ENCODE assay signal across 1 cellular context in genomic region chr6:44073612-44074382, GRCh38.
TF ChIP-seq lines count a peak whose summit lies in the region.

No MANE protein-coding gene starts in this region.

TF ChIP-seq in HepG2, 621 proteins besides CTCF, POLR2A, EP300 and RAD21 (continued from another document and continues in another):
- peak; percentile 32; the same call in 1 of the 2 replicates for TF ChIP-seq ZFP36L2 (CRISPR knock-in tag; IDR thresholded peaks at IDR 0.05)
- no peak for TF ChIP-seq ZNF10 (CRISPR knock-in tag; IDR thresholded peaks at IDR 0.05; ENCODE audit: borderline replicate concordance, low read depth)
- peak; percentile 75; the same call in 1 of the 2 replicates for TF ChIP-seq ZSCAN29 (CRISPR knock-in tag; conservative IDR thresholded peaks at IDR 0.05)
- 0 out of 2 replicates have a peak, but pooled peaks have one; percentile 50 for TF ChIP-seq ZNF792 (CRISPR knock-in tag; IDR thresholded peaks at IDR 0.05)
- peak; percentile 47; the same call in 1 of the 2 replicates for TF ChIP-seq ZBTB7B (CRISPR knock-in tag; IDR thresholded peaks at IDR 0.05)
- no peak for TF ChIP-seq KLF16 (CRISPR knock-in tag; IDR thresholded peaks at IDR 0.05)
- TF ChIP-seq, protein P1, sequence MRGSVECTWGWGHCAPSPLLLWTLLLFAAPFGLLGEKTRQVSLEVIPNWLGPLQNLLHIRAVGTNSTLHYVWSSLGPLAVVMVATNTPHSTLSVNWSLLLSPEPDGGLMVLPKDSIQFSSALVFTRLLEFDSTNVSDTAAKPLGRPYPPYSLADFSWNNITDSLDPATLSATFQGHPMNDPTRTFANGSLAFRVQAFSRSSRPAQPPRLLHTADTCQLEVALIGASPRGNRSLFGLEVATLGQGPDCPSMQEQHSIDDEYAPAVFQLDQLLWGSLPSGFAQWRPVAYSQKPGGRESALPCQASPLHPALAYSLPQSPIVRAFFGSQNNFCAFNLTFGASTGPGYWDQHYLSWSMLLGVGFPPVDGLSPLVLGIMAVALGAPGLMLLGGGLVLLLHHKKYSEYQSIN (CRISPR knock-in tag; IDR thresholded peaks at IDR 0.05; ENCODE audit: borderline replicate concordance): no peak
- no peak for TF ChIP-seq PHF21A (CRISPR knock-in tag; IDR thresholded peaks at IDR 0.05)
- TF ChIP-seq PAWR (CRISPR knock-in tag; IDR thresholded peaks at IDR 0.05; ENCODE audit: borderline replicate concordance): peak; percentile 94
- TF ChIP-seq GTF2F1 (IDR thresholded peaks at IDR 0.05; ENCODE audit: low read length): no peak
- no peak for TF ChIP-seq KDM6A (CRISPR knock-in tag; IDR thresholded peaks at IDR 0.05; ENCODE audit: low read depth)
- TF ChIP-seq ZNF672 (CRISPR knock-in tag; IDR thresholded peaks at IDR 0.05): no peak; the same call in 1 of the 2 replicates
- no peak for TF ChIP-seq WIZ (CRISPR knock-in tag; IDR thresholded peaks at IDR 0.05)
- TF ChIP-seq, protein P2, sequence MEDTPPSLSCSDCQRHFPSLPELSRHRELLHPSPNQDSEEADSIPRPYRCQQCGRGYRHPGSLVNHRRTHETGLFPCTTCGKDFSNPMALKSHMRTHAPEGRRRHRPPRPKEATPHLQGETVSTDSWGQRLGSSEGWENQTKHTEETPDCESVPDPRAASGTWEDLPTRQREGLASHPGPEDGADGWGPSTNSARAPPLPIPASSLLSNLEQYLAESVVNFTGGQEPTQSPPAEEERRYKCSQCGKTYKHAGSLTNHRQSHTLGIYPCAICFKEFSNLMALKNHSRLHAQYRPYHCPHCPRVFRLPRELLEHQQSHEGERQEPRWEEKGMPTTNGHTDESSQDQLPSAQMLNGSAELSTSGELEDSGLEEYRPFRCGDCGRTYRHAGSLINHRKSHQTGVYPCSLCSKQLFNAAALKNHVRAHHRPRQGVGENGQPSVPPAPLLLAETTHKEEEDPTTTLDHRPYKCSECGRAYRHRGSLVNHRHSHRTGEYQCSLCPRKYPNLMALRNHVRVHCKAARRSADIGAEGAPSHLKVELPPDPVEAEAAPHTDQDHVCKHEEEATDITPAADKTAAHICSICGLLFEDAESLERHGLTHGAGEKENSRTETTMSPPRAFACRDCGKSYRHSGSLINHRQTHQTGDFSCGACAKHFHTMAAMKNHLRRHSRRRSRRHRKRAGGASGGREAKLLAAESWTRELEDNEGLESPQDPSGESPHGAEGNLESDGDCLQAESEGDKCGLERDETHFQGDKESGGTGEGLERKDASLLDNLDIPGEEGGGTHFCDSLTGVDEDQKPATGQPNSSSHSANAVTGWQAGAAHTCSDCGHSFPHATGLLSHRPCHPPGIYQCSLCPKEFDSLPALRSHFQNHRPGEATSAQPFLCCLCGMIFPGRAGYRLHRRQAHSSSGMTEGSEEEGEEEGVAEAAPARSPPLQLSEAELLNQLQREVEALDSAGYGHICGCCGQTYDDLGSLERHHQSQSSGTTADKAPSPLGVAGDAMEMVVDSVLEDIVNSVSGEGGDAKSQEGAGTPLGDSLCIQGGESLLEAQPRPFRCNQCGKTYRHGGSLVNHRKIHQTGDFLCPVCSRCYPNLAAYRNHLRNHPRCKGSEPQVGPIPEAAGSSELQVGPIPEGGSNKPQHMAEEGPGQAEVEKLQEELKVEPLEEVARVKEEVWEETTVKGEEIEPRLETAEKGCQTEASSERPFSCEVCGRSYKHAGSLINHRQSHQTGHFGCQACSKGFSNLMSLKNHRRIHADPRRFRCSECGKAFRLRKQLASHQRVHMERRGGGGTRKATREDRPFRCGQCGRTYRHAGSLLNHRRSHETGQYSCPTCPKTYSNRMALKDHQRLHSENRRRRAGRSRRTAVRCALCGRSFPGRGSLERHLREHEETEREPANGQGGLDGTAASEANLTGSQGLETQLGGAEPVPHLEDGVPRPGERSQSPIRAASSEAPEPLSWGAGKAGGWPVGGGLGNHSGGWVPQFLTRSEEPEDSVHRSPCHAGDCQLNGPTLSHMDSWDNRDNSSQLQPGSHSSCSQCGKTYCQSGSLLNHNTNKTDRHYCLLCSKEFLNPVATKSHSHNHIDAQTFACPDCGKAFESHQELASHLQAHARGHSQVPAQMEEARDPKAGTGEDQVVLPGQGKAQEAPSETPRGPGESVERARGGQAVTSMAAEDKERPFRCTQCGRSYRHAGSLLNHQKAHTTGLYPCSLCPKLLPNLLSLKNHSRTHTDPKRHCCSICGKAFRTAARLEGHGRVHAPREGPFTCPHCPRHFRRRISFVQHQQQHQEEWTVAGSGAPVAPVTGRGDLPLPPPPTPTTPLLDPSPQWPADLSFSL (CRISPR knock-in tag; IDR thresholded peaks at IDR 0.05): no peak
- TF ChIP-seq MED8 (CRISPR knock-in tag; IDR thresholded peaks at IDR 0.05; ENCODE audit: insufficient replicate concordance): peak; percentile 43
- TF ChIP-seq, protein P3, sequence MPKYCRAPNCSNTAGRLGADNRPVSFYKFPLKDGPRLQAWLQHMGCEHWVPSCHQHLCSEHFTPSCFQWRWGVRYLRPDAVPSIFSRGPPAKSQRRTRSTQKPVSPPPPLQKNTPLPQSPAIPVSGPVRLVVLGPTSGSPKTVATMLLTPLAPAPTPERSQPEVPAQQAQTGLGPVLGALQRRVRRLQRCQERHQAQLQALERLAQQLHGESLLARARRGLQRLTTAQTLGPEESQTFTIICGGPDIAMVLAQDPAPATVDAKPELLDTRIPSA (CRISPR knock-in tag; IDR thresholded peaks at IDR 0.05; ENCODE audit: borderline replicate concordance): no peak
- no peak; the same call in 1 of the 2 replicates for TF ChIP-seq ZHX2 (IDR thresholded peaks at IDR 0.05; ENCODE audit: low read depth)
- no peak for TF ChIP-seq ZHX2 (CRISPR knock-in tag; IDR thresholded peaks at IDR 0.05; ENCODE audit: borderline replicate concordance)
- TF ChIP-seq SAP130 (CRISPR knock-in tag; IDR thresholded peaks at IDR 0.05; ENCODE audit: low read depth): peak; percentile 42; the same call in 1 of the 2 replicates
- peak; percentile 86 for TF ChIP-seq HNF1B (CRISPR knock-in tag; IDR thresholded peaks at IDR 0.05)
- TF ChIP-seq NBN (conservative IDR thresholded peaks at IDR 0.05): no peak
- TF ChIP-seq, protein P4, sequence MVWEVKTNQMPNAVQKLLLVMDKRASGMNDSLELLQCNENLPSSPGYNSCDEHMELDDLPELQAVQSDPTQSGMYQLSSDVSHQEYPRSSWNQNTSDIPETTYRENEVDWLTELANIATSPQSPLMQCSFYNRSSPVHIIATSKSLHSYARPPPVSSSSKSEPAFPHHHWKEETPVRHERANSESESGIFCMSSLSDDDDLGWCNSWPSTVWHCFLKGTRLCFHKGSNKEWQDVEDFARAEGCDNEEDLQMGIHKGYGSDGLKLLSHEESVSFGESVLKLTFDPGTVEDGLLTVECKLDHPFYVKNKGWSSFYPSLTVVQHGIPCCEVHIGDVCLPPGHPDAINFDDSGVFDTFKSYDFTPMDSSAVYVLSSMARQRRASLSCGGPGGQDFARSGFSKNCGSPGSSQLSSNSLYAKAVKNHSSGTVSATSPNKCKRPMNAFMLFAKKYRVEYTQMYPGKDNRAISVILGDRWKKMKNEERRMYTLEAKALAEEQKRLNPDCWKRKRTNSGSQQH (CRISPR knock-in tag; IDR thresholded peaks at IDR 0.05; ENCODE audit: low read depth): 0 out of 2 replicates have a peak, but pooled peaks have one; percentile 53
- no peak for TF ChIP-seq ZNF224 (CRISPR knock-in tag; IDR thresholded peaks at IDR 0.05)
- TF ChIP-seq, protein P5, sequence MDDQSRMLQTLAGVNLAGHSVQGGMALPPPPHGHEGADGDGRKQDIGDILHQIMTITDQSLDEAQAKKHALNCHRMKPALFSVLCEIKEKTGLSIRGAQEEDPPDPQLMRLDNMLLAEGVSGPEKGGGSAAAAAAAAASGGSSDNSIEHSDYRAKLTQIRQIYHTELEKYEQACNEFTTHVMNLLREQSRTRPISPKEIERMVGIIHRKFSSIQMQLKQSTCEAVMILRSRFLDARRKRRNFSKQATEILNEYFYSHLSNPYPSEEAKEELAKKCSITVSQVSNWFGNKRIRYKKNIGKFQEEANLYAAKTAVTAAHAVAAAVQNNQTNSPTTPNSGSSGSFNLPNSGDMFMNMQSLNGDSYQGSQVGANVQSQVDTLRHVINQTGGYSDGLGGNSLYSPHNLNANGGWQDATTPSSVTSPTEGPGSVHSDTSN (CRISPR knock-in tag; IDR thresholded peaks at IDR 0.05; ENCODE audit: borderline replicate concordance): no peak
- TF ChIP-seq NFE2L1 (CRISPR knock-in tag; IDR thresholded peaks at IDR 0.05; ENCODE audit: borderline replicate concordance): peak; percentile 46; the same call in 1 of the 2 replicates
- no peak for TF ChIP-seq SMARCE1 (IDR thresholded peaks at IDR 0.05; ENCODE audit: borderline replicate concordance)
- no peak for TF ChIP-seq ZNF282 (IDR thresholded peaks at IDR 0.05; ENCODE audit: partially characterized antibody)
- TF ChIP-seq SOX6 (IDR thresholded peaks at IDR 0.05): no peak
- peak; percentile 34; the same call in 1 of the 2 replicates for TF ChIP-seq SOX6 (CRISPR knock-in tag; IDR thresholded peaks at IDR 0.05)
- TF ChIP-seq GTF3A (CRISPR knock-in tag; conservative IDR thresholded peaks at IDR 0.05): peak; percentile 71; the same call in 1 of the 2 replicates
- TF ChIP-seq ZNF614 (CRISPR knock-in tag; IDR thresholded peaks at IDR 0.05; ENCODE audit: borderline replicate concordance): peak; percentile 37; the same call in 1 of the 2 replicates
- TF ChIP-seq ZNF33B (CRISPR knock-in tag; IDR thresholded peaks at IDR 0.05): no peak
- TF ChIP-seq ZNF276 (CRISPR knock-in tag; IDR thresholded peaks at IDR 0.05; ENCODE audit: low read depth): peak; percentile 64
- no peak for TF ChIP-seq SP1 (IDR thresholded peaks at IDR 0.05)
- peak; percentile 13; the same call in 1 of the 2 replicates for TF ChIP-seq SP1 (CRISPR knock-in tag; IDR thresholded peaks at IDR 0.05)
- TF ChIP-seq ZNF788 (CRISPR knock-in tag; IDR thresholded peaks at IDR 0.05; ENCODE audit: borderline replicate concordance): 0 out of 2 replicates have a peak, but pooled peaks have one; percentile 5
